19 cellular contexts compared by ENCODE assay signal in the genomic region with DNA sequence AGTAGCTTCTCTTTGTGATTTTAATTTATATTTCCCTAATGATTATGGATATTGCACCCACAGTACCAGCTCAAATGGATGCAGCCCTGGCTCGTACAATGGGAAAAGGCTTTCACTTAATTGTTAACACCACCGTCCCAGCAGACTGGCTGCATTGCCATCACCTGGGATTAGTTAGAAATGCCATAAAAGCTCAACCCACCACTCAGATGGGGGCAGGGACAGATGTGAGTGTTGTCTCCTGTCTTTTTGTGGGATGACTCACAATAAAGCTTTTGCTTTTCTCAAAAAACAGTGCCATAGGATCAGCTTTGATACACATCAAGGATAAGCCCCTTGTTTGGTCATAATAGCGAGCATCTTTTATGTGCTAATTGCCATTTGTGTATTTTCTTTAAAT.
A peak's percentile ranks its signal among the peaks of the same experiment; 100 is the strongest.
DNase-seq lines count a peak whose midpoint lies in the region; ATAC-seq and TF ChIP-seq lines count a peak whose summit lies in the region.
"Had no signal": no experiment of that assay in that cellular context is flagged by ENCODE, and none has a peak within 500 bp of the region (broad histone marks: within the 10 kb centered on the region; RNA-seq: fewer than 3 reads in every experiment).

No MANE protein-coding gene starts in this region.

- H3K27ac Mint-ChIP-seq in endothelial cell (ENCODE audit: unreplicated experiment) = no peak overlapping the region
- H3K27ac Mint-ChIP-seq: B cell; CD4-positive, CD25-positive, alpha-beta regulatory T cell; CD8-positive, alpha-beta T cell had no signal

- no peaks in the 10 kb centered on the region for H3K9me3 Mint-ChIP-seq in endothelial cell (ENCODE audit: unreplicated experiment)

- H4K20me1 ChIP-seq in osteoblast (ENCODE audit: insufficient read depth, low read length) (no peaks in the 10 kb centered on the region), smooth muscle cell (ENCODE audit: low read depth) (no peaks in the 10 kb centered on the region)
- H4K20me1 ChIP-seq: BLaER1 had no signal

- no peak overlapping the region for H3K4me3 Mint-ChIP-seq in endothelial cell (ENCODE audit: unreplicated experiment)
- H3K4me3 Mint-ChIP-seq: B cell; CD4-positive, CD25-positive, alpha-beta regulatory T cell; CD8-positive, alpha-beta T cell had no signal

- H3K27me3 Mint-ChIP-seq in endothelial cell (ENCODE audit: unreplicated experiment) = peaks cover 3% of the 10 kb centered on the region
- H3K27me3 Mint-ChIP-seq: B cell; CD4-positive, CD25-positive, alpha-beta regulatory T cell had no signal

- H3K4me2 ChIP-seq in osteoblast (ENCODE audit: insufficient read depth, low read length) (no peak overlapping the region), smooth muscle cell (peak overlapping the region; percentile 54)
- H3K4me2 ChIP-seq: BLaER1 had no signal

- H3K4me1 ChIP-seq in osteoblast (ENCODE audit: insufficient read depth, low read length) = peaks cover 57% of the 10 kb centered on the region
- peaks cover 10% of the 10 kb centered on the region for H3K4me1 ChIP-seq in smooth muscle cell (ENCODE audit: low read depth)
- H3K4me1 ChIP-seq: Caco-2 had no signal

- no peak for ATAC-seq in GM19467 (IDR thresholded peaks at IDR 0.05; ENCODE audit: unreplicated experiment)
- ATAC-seq: CD8-positive, alpha-beta T cell had no signal

- DNase-seq in NCI-H748 (lab: John Stamatoyannopoulos, UW; ENCODE audit: unreplicated experiment) (peak; percentile 14), NCI-H748 treated with DMSO at 0.1 percent for 48 hours (lab: John Stamatoyannopoulos, UW) (no peak), osteoblast (ENCODE audit: insufficient read length, low spot score, missing footprints) (no peak), smooth muscle cell (lab: John Stamatoyannopoulos, UW; ENCODE audit: unreplicated experiment) (no peak), endothelial cell (ENCODE audit: low spot score) (no peak)
- DNase-seq: Caco-2; CD4-positive, CD25-positive, alpha-beta regulatory T cell; CD8-positive, alpha-beta T cell; DMS53; DMS79 treated with DMSO at 0.1 percent for 48 hours; GF-D8; H7; HCEC 1CT had no signal

- H3K27ac ChIP-seq in osteoblast (ENCODE audit: low read depth, low read length) (peak overlapping the region; percentile 91), smooth muscle cell (ENCODE audit: low read depth) (peak overlapping the region; percentile 41)
- H3K27ac ChIP-seq: 22Rv1, BLaER1, C4-2B, GM23248 had no signal

- H3K9me3 ChIP-seq in osteoblast (ENCODE audit: low read depth, low read length) (no peaks in the 10 kb centered on the region), smooth muscle cell (replicated peaks; ENCODE audit: low read depth) (no peaks in the 10 kb centered on the region)
- H3K9me3 ChIP-seq: BLaER1, Caco-2 had no signal

- no peaks in the 10 kb centered on the region for H3K36me3 Mint-ChIP-seq in endothelial cell (ENCODE audit: low read depth, unreplicated experiment)
- H3K36me3 Mint-ChIP-seq: CD4-positive, CD25-positive, alpha-beta regulatory T cell; CD8-positive, alpha-beta T cell had no signal

- H3K27me3 ChIP-seq in osteoblast (ENCODE audit: insufficient read depth, low read length) (no peaks in the 10 kb centered on the region), smooth muscle cell (ENCODE audit: low read depth) (no peaks in the 10 kb centered on the region)
- H3K27me3 ChIP-seq: BLaER1 had no signal

- no peak overlapping the region for H3K9ac ChIP-seq in smooth muscle cell (ENCODE audit: low read depth)
- H3K9ac ChIP-seq: BLaER1, GM23248 had no signal

- peaks cover 8% of the 10 kb centered on the region for H3K4me1 Mint-ChIP-seq in endothelial cell (ENCODE audit: unreplicated experiment)
- H3K4me1 Mint-ChIP-seq: B cell; CD4-positive, CD25-positive, alpha-beta regulatory T cell had no signal

- H3K36me3 ChIP-seq in osteoblast (ENCODE audit: insufficient read depth, low read length) (no peaks in the 10 kb centered on the region), smooth muscle cell (ENCODE audit: low read depth) (no peaks in the 10 kb centered on the region)
- H3K36me3 ChIP-seq: BLaER1 had no signal

- H2AFZ ChIP-seq in osteoblast (ENCODE audit: low read length) (no peak overlapping the region), smooth muscle cell (ENCODE audit: low read depth) (no peak overlapping the region)
- H2AFZ ChIP-seq: GM23248 had no signal

- no peaks in the 10 kb centered on the region for H3K79me2 ChIP-seq in osteoblast (ENCODE audit: insufficient read depth, low read length)
- no peaks in the 10 kb centered on the region for H3K79me2 ChIP-seq in smooth muscle cell (ENCODE audit: low read depth)

- H3K4me3 ChIP-seq in osteoblast (ENCODE audit: insufficient read depth, low read length) (no peak overlapping the region), smooth muscle cell (no peak overlapping the region)
- H3K4me3 ChIP-seq: BLaER1, GM23248 had no signal

- TF ChIP-seq CTCF in osteoblast (IDR thresholded peaks at IDR 0.05; ENCODE audit: extremely low read depth, low read depth, low read length) = no peak
- no peak for TF ChIP-seq CTCF in smooth muscle cell (IDR thresholded peaks at IDR 0.05; ENCODE audit: borderline replicate concordance, insufficient read depth, poor library complexity, severe bottlenecking)
- TF ChIP-seq CTCF in endothelial cell (IDR thresholded peaks at IDR 0.05; ENCODE audit: unreplicated experiment) = no peak

- 45% methylated on average over 3 of the region's 3 CpGs for WGBS in smooth muscle cell (ENCODE audit: low lambda C conversion rate)

- H3F3A ChIP-seq in smooth muscle cell (ENCODE audit: low read depth) = peaks cover 14% of the 10 kb centered on the region
